Comparison of ENCODE assay signal across 15 cellular contexts in genomic region chr17:29758255-29758654, GRCh38.
DNase-seq lines count a peak whose midpoint lies in the region; ATAC-seq and TF ChIP-seq lines count a peak whose summit lies in the region.
"Had no signal": no experiment of that assay in that cellular context is flagged by ENCODE, and none has a peak within 500 bp of the region (broad histone marks: within the 10 kb centered on the region; RNA-seq: fewer than 3 reads in every experiment).

No MANE protein-coding gene starts in this region.

- DNase-seq in activated naive CD4-positive, alpha-beta T cell treated with anti-CD3 and anti-CD28 coated beads, Interleukin-2, amount 50 U/mL, for 16 hours: no peak
- no peak for DNase-seq in activated CD4-positive, alpha-beta memory T cell treated with anti-CD3 and anti-CD28 coated beads for 36 hours
- no peak for DNase-seq in immature natural killer cell
- no peak for DNase-seq in upper lobe of left lung
- DNase-seq in GDM1 (lab: John Stamatoyannopoulos, UW): no peak
- DNase-seq in NCI-H1436 treated with DMSO at 0.1 percent for 48 hours (lab: John Stamatoyannopoulos, UW): no peak
- DNase-seq: activated CD4-positive, CD25-positive, alpha-beta regulatory T cell treated with anti-CD3 and anti-CD28 coated beads, Interleukin-2, amount 50 U/mL, for 72 hours; activated effector memory CD4-positive, alpha-beta T cell treated with Interleukin-2 at 50 U/mL for 16 hours; brain microvascular endothelial cell; hypothalamus; NCI-H1105; NCI-H2171 treated with DMSO at 0.1 percent for 48 hours had no signal

- peak overlapping the region in 2 of 4 donors; percentile 12 to 87 for H3K27ac ChIP-seq in upper lobe of left lung
- H3K27ac ChIP-seq: brain microvascular endothelial cell, parathyroid adenoma had no signal

- no peaks in the 10 kb centered on the region for H3K9me3 ChIP-seq in upper lobe of left lung

- TF ChIP-seq POLR2A in upper lobe of left lung (IDR thresholded peaks at IDR 0.05): no peak

- H3K36me3 Mint-ChIP-seq in activated naive CD4-positive, alpha-beta T cell treated with anti-CD3 and anti-CD28 coated beads, Interleukin-2, amount 50 U/mL, for 24 hours: no peaks in the 10 kb centered on the region
- H3K36me3 Mint-ChIP-seq in activated CD4-positive, alpha-beta memory T cell treated with anti-CD3 and anti-CD28 coated beads for 36 hours: peaks cover 11% of the 10 kb centered on the region
- H3K36me3 Mint-ChIP-seq in immature natural killer cell: no peaks in the 10 kb centered on the region

- ATAC-seq in upper lobe of left lung (ENCODE audit: low FRiP score in 2 of 2): no peak
- no peak for ATAC-seq in GM21786 (IDR thresholded peaks at IDR 0.05; ENCODE audit: unreplicated experiment)

- TF ChIP-seq CTCF in upper lobe of left lung (IDR thresholded peaks at IDR 0.05): no peak

- no peaks in the 10 kb centered on the region for H3K9me3 Mint-ChIP-seq in activated naive CD4-positive, alpha-beta T cell treated with anti-CD3 and anti-CD28 coated beads, Interleukin-2, amount 50 U/mL, for 24 hours
- H3K9me3 Mint-ChIP-seq in activated CD4-positive, alpha-beta memory T cell treated with anti-CD3 and anti-CD28 coated beads for 36 hours: no peaks in the 10 kb centered on the region
- no peaks in the 10 kb centered on the region for H3K9me3 Mint-ChIP-seq in immature natural killer cell

- POLR2A ChIA-PET in activated CD4-positive, alpha-beta memory T cell treated with anti-CD3 and anti-CD28 coated beads for 36 hours (lab: Charles Lee): interaction anchor here (0.6 kb wide), 2 partner anchors 51 to 89 kb away, joined by 3 to 4 read pairs; no protein-coding TSS in a partner anchor

- CTCF ChIA-PET in activated CD4-positive, alpha-beta memory T cell treated with anti-CD3 and anti-CD28 coated beads for 36 hours (lab: Charles Lee): interaction anchor here (0.5 to 2.5 kb wide), 4 partner anchors 13 to 389 kb away, joined by 3 to 16 read pairs (median 3); no protein-coding TSS in a partner anchor

- H3K4me3 Mint-ChIP-seq in activated naive CD4-positive, alpha-beta T cell treated with anti-CD3 and anti-CD28 coated beads, Interleukin-2, amount 50 U/mL, for 24 hours: peak overlapping the region; percentile 79
- H3K4me3 Mint-ChIP-seq in activated CD4-positive, alpha-beta memory T cell treated with anti-CD3 and anti-CD28 coated beads for 36 hours: peak overlapping the region; percentile 12
- H3K4me3 Mint-ChIP-seq in immature natural killer cell: peak overlapping the region; percentile 74 to 90 (median 82)

- H3K27ac Mint-ChIP-seq in activated naive CD4-positive, alpha-beta T cell treated with anti-CD3 and anti-CD28 coated beads, Interleukin-2, amount 50 U/mL, for 24 hours: peak overlapping the region; percentile 11
- no peak overlapping the region for H3K27ac Mint-ChIP-seq in activated CD4-positive, alpha-beta memory T cell treated with anti-CD3 and anti-CD28 coated beads for 36 hours
- peak overlapping the region; percentile 75 to 95 (median 88) for H3K27ac Mint-ChIP-seq in immature natural killer cell

- 75 to 83% methylated on average over 2 of the region's 2 CpGs for WGBS in upper lobe of left lung, 2 donors

- H3K4me1 Mint-ChIP-seq in activated naive CD4-positive, alpha-beta T cell treated with anti-CD3 and anti-CD28 coated beads, Interleukin-2, amount 50 U/mL, for 24 hours: peaks cover 47% of the 10 kb centered on the region
- peaks cover 33% of the 10 kb centered on the region for H3K4me1 Mint-ChIP-seq in activated CD4-positive, alpha-beta memory T cell treated with anti-CD3 and anti-CD28 coated beads for 36 hours (ENCODE audit: low read depth)
- H3K4me1 Mint-ChIP-seq in immature natural killer cell: peaks cover 49 to 65% of the 10 kb centered on the region in 2 donors

- H3K27me3 ChIP-seq in upper lobe of left lung: no peaks in the 10 kb centered on the region
- H3K27me3 ChIP-seq: brain microvascular endothelial cell had no signal

- peaks cover 1 to 16% (median 10%) of the 10 kb centered on the region in 4 donors for H3K36me3 ChIP-seq in upper lobe of left lung
- H3K36me3 ChIP-seq: brain microvascular endothelial cell had no signal

- peaks cover 0 to 27% (median 13%) of the 10 kb centered on the region in 4 donors for H3K4me1 ChIP-seq in upper lobe of left lung

- no peak for TF ChIP-seq EP300 in upper lobe of left lung (IDR thresholded peaks at IDR 0.05)

- H3K27me3 Mint-ChIP-seq in activated naive CD4-positive, alpha-beta T cell treated with anti-CD3 and anti-CD28 coated beads, Interleukin-2, amount 50 U/mL, for 24 hours: no peaks in the 10 kb centered on the region
- H3K27me3 Mint-ChIP-seq in activated CD4-positive, alpha-beta memory T cell treated with anti-CD3 and anti-CD28 coated beads for 36 hours: no peaks in the 10 kb centered on the region
- H3K27me3 Mint-ChIP-seq in immature natural killer cell (ENCODE audit: low read depth in 3 of 3): peaks cover 5 to 17% (median 17%) of the 10 kb centered on the region in 3 donors

- peak overlapping the region in 3 of 4 donors; percentile 86 to 92 (median 90) for H3K4me3 ChIP-seq in upper lobe of left lung

- intact Hi-C loops in activated CD4-positive, alpha-beta memory T cell treated with anti-CD3 and anti-CD28 coated beads for 36 hours (cut with micrococcal nuclease): no loop called here

Comparison
In these comparisons a context has a peak if more than half of its experiments do, and no peak if none do; other contexts are left out.
1. H3K4me3 Mint-ChIP-seq: peak in every context shown above with its lines; median percentile 82 in immature natural killer cell; 79 in activated naive CD4-positive, alpha-beta T cell treated with anti-CD3 and anti-CD28 coated beads, Interleukin-2, amount 50 U/mL, for 24 hours; 12 in activated CD4-positive, alpha-beta memory T cell treated with anti-CD3 and anti-CD28 coated beads for 36 hours.